ENCODE assay signal across 10 cellular contexts in the genomic region with DNA sequence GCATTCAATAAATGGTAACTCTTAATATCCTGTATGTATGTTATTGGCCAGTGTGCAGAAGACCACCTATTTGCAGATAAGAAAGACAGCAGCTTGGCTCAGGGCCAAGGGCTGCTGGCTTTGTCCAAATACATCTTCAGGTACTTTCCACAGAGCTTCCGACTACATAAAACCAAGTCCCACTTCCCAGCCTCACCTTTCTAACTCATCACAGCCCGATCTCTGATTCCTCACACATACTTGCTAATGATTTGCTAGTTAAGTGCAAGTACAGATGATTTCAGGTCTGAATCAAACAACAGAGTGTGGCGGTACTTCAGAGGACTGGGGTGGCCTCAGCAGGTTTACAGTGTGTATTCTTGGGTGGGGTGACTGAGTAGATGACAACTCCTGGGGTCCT.
DNase-seq lines count a peak whose midpoint lies in the region; ATAC-seq and TF ChIP-seq lines count a peak whose summit lies in the region.
"Had no signal": no experiment of that assay in that cellular context is flagged by ENCODE, and none has a peak within 500 bp of the region (broad histone marks: within the 10 kb centered on the region; RNA-seq: fewer than 3 reads in every experiment).

No MANE protein-coding gene starts in this region.

- H3K27me3 Mint-ChIP-seq in nephron progenitor cell (ENCODE audit: low read depth, poor library complexity) = peaks cover 34% of the 10 kb centered on the region

- H3K9me3 ChIP-seq in heart left ventricle = no peaks in the 10 kb centered on the region
- H3K9me3 ChIP-seq in upper lobe of left lung = no peaks in the 10 kb centered on the region

- ATAC-seq in heart left ventricle (peak in 1 of 4 donors; percentile 2), Right ventricle myocardium superior (ENCODE audit: poor library complexity) (no peak), upper lobe of left lung (ENCODE audit: low FRiP score in 2 of 2) (no peak)
- ATAC-seq in activated naive CD4-positive, alpha-beta T cell treated with anti-CD3 and anti-CD28 coated beads, Interleukin-2, amount 50 U/mL, for 72 hours = no peak

- H3K27me3 ChIP-seq in heart left ventricle (no peaks in the 10 kb centered on the region), upper lobe of left lung (no peaks in the 10 kb centered on the region)

- TF ChIP-seq CTCF in heart left ventricle (IDR thresholded peaks at IDR 0.05) (no peak), RWPE1 (conservative IDR thresholded peaks at IDR 0.05; ENCODE audit: low read depth) (no peak), upper lobe of left lung (IDR thresholded peaks at IDR 0.05) (no peak), nephron progenitor cell (IDR thresholded peaks at IDR 0.05) (no peak)

- intact Hi-C loops in heart left ventricle (cut with DNase I) (loop anchor here in 2 of 10 donors (2.0 to 10.0 kb wide), 2 partner anchors 27 to 77 kb away; no protein-coding TSS in a partner anchor), Right ventricle myocardium superior (cut with DNase I) (no loop called here)

- H3K4me1 Mint-ChIP-seq in nephron progenitor cell = peaks cover 42% of the 10 kb centered on the region

- POLR2A ChIA-PET in RWPE1 (lab: Yijun Ruan, JAX; ENCODE audit: low non-redundant PET) = no interaction called here

- no peak for DNase-seq in heart left ventricle
- DNase-seq in Right ventricle myocardium superior = no peak
- DNase-seq in RWPE1 (ENCODE audit: low spot score) = no peak
- DNase-seq in kidney tubule cell (ENCODE audit: low spot score) = peak; percentile 91
- DNase-seq in upper lobe of left lung = no peak
- no peak for DNase-seq in activated naive CD4-positive, alpha-beta T cell treated with anti-CD3 and anti-CD28 coated beads, Interleukin-2, amount 50 U/mL, for 72 hours (ENCODE audit: low spot score in 2 of 2)
- DNase-seq in NCI-H2081 treated with DMSO at 0.1 percent for 48 hours (lab: John Stamatoyannopoulos, UW) = no peak
- DNase-seq in nephron progenitor cell = no peak
- DNase-seq: GF-D8, NCI-H1436 had no signal

- H3K27ac Mint-ChIP-seq in activated naive CD4-positive, alpha-beta T cell treated with anti-CD3 and anti-CD28 coated beads, Interleukin-2, amount 50 U/mL, for 72 hours = no peak overlapping the region
- no peak overlapping the region for H3K27ac Mint-ChIP-seq in nephron progenitor cell

- peaks cover 0 to 15% (median 0%) of the 10 kb centered on the region in 9 donors for H3K36me3 ChIP-seq in heart left ventricle
- no peaks in the 10 kb centered on the region for H3K36me3 ChIP-seq in upper lobe of left lung

- H3K4me1 ChIP-seq in heart left ventricle (peaks cover 5 to 60% (median 33%) of the 10 kb centered on the region in 12 donors), upper lobe of left lung (peaks cover 19 to 38% (median 23%) of the 10 kb centered on the region in 4 donors)

- no peaks in the 10 kb centered on the region for H3K9me3 Mint-ChIP-seq in activated naive CD4-positive, alpha-beta T cell treated with anti-CD3 and anti-CD28 coated beads, Interleukin-2, amount 50 U/mL, for 72 hours
- peaks cover 1% of the 10 kb centered on the region for H3K9me3 Mint-ChIP-seq in nephron progenitor cell

- H3K4me3 ChIP-seq in heart left ventricle (no peak overlapping the region), upper lobe of left lung (no peak overlapping the region)

- peak in 1 of 4 donors; percentile 0 for TF ChIP-seq EP300 in upper lobe of left lung (IDR thresholded peaks at IDR 0.05)

- H3K36me3 Mint-ChIP-seq in activated naive CD4-positive, alpha-beta T cell treated with anti-CD3 and anti-CD28 coated beads, Interleukin-2, amount 50 U/mL, for 72 hours = no peaks in the 10 kb centered on the region
- peaks cover 5% of the 10 kb centered on the region for H3K36me3 Mint-ChIP-seq in nephron progenitor cell (ENCODE audit: low read depth)

- WGBS in heart left ventricle, 4 donors = 72 to 84% (median 79%) methylated on average over 3 of the region's 3 CpGs
- WGBS in upper lobe of left lung, 2 donors = 41 to 56% methylated on average over 3 of the region's 3 CpGs

- TF ChIP-seq POLR2A in heart left ventricle (IDR thresholded peaks at IDR 0.05) (no peak), upper lobe of left lung (IDR thresholded peaks at IDR 0.05) (no peak)

- H3K4me3 Mint-ChIP-seq in nephron progenitor cell = no peak overlapping the region

- CTCF ChIA-PET in RWPE1 (lab: Yijun Ruan, JAX) = no interaction called here

- H3K27ac ChIP-seq in heart left ventricle (peak overlapping the region; percentile 51 to 89 (median 66)), RWPE1 (peak overlapping the region; percentile 68), upper lobe of left lung (peak overlapping the region; percentile 21 to 79 (median 76))
